ENCODE assay signal across 12 cellular contexts in genomic region chr1:8464377-8464776, GRCh38.
DNase-seq lines count a peak whose midpoint lies in the region; ATAC-seq and TF ChIP-seq lines count a peak whose summit lies in the region.
"Had no signal": no experiment of that assay in that cellular context is flagged by ENCODE, and none has a peak within 500 bp of the region (broad histone marks: within the 10 kb centered on the region; RNA-seq: fewer than 3 reads in every experiment).

No MANE protein-coding gene starts in this region.

- no peak for TF ChIP-seq EP300 in esophagus muscularis mucosa (IDR thresholded peaks at IDR 0.05)

- no peaks in the 10 kb centered on the region for H3K9me3 ChIP-seq in esophagus muscularis mucosa
- H3K9me3 ChIP-seq in tibial artery: no peaks in the 10 kb centered on the region

- H3K36me3 ChIP-seq in esophagus muscularis mucosa (peaks cover 0 to 9% (median 0%) of the 10 kb centered on the region in 4 donors), tibial artery (no peaks in the 10 kb centered on the region)

- in situ Hi-C loops in ACHN (cut with HindIII; ENCODE audit: low pct_ligation_motif_present, low pct_unique_long_range_greater_than_20kb, low sequenced_read_pairs): no loop called here

- H3K27me3 ChIP-seq in esophagus muscularis mucosa (no peaks in the 10 kb centered on the region), tibial artery (no peaks in the 10 kb centered on the region)

- WGBS in esophagus muscularis mucosa: 80% methylated on average over 2 of the region's 4 CpGs

- no peak overlapping the region for H3K4me3 ChIP-seq in esophagus muscularis mucosa
- no peak overlapping the region for H3K4me3 ChIP-seq in tibial artery

- no peak for TF ChIP-seq POLR2A in esophagus muscularis mucosa (IDR thresholded peaks at IDR 0.05; ENCODE audit: low read depth)

- ATAC-seq in naive B cell (ENCODE audit: low read depth in 2 of 2) (no peak), HG02763 (IDR thresholded peaks at IDR 0.05; ENCODE audit: unreplicated experiment) (no peak)
- ATAC-seq: stimulated activated effector memory CD8-positive, alpha-beta T cell treated with anti-CD3 and anti-CD28 coated beads, Interleukin-12 subunit alpha, Interleukin-12 subunit beta, amount 100 ng/mL, for 72 hours had no signal

- peaks cover 33% of the 10 kb centered on the region for H3K4me1 Mint-ChIP-seq in activated CD4-positive, alpha-beta T cell treated with anti-CD3 and anti-CD28 coated beads, Interleukin-2, amount 10 ng/mL, durations not matched to agents 7 days and 5 days
- peaks cover 44 to 56% (median 55%) of the 10 kb centered on the region in 3 donors for H3K4me1 Mint-ChIP-seq in naive B cell

- H3K27me3 Mint-ChIP-seq in activated CD4-positive, alpha-beta T cell treated with anti-CD3 and anti-CD28 coated beads, Interleukin-2, amount 10 ng/mL, durations not matched to agents 7 days and 5 days: no peaks in the 10 kb centered on the region
- no peaks in the 10 kb centered on the region for H3K27me3 Mint-ChIP-seq in naive B cell

- H3K36me3 Mint-ChIP-seq in activated CD4-positive, alpha-beta T cell treated with anti-CD3 and anti-CD28 coated beads, Interleukin-2, amount 10 ng/mL, durations not matched to agents 7 days and 5 days (ENCODE audit: low read depth): peaks cover 12% of the 10 kb centered on the region
- H3K36me3 Mint-ChIP-seq in naive B cell: peaks cover 5 to 35% of the 10 kb centered on the region in 2 donors

- intact Hi-C loops in esophagus muscularis mucosa (cut with DNase I): no loop called here
- intact Hi-C loops in tibial artery (cut with DNase I; ENCODE audit: low total_unique reads): no loop called here

- H3K27ac ChIP-seq in esophagus muscularis mucosa (replicated peaks in 1 of 4): peak overlapping the region; percentile 80 to 86 (median 84)
- H3K27ac ChIP-seq in tibial artery: peak overlapping the region; percentile 79 to 82

- peaks cover 47 to 83% (median 74%) of the 10 kb centered on the region in 4 donors for H3K4me1 ChIP-seq in esophagus muscularis mucosa
- peaks cover 0 to 43% (median 27%) of the 10 kb centered on the region in 4 donors for H3K4me1 ChIP-seq in tibial artery

- POLR2A ChIA-PET in activated CD4-positive, alpha-beta T cell treated with anti-CD3 and anti-CD28 coated beads, Interleukin-2, amount 10 ng/mL, durations not matched to agents 7 days and 5 days (lab: Charles Lee): no interaction called here

- H3K27ac Mint-ChIP-seq in activated CD4-positive, alpha-beta T cell treated with anti-CD3 and anti-CD28 coated beads, Interleukin-2, amount 10 ng/mL, durations not matched to agents 7 days and 5 days: peak overlapping the region; percentile 17
- peak overlapping the region; percentile 3 to 95 (median 80) for H3K27ac Mint-ChIP-seq in naive B cell
- H3K27ac Mint-ChIP-seq: activated naive CD4-positive, alpha-beta T cell treated with anti-CD3 and anti-CD28 coated beads for 36 hours had no signal

- H3K4me3 Mint-ChIP-seq in activated CD4-positive, alpha-beta T cell treated with anti-CD3 and anti-CD28 coated beads, Interleukin-2, amount 10 ng/mL, durations not matched to agents 7 days and 5 days: no peak overlapping the region
- H3K4me3 Mint-ChIP-seq in naive B cell: peak overlapping the region in 1 of 8 donors; percentile 22
- H3K4me3 Mint-ChIP-seq: activated naive CD4-positive, alpha-beta T cell treated with anti-CD3 and anti-CD28 coated beads for 36 hours; stimulated activated effector memory CD8-positive, alpha-beta T cell treated with anti-CD3 and anti-CD28 coated beads, Interleukin-12 subunit alpha, Interleukin-12 subunit beta, amount 100 ng/mL, for 72 hours had no signal

- DNase-seq in activated CD4-positive, alpha-beta T cell treated with anti-CD3 and anti-CD28 coated beads, Interleukin-2, amount 10 ng/mL, durations not matched to agents 7 days and 5 days: no peak
- no peak for DNase-seq in activated CD4-positive, alpha-beta T cell treated with anti-CD3 and anti-CD28 coated beads, Interleukin-2, amount 50 U/mL, for 48 hours
- DNase-seq in esophagus muscularis mucosa (ENCODE audit: extremely low spot score): no peak
- no peak for DNase-seq in naive B cell
- DNase-seq in tibial artery: no peak
- DNase-seq in EL: no peak
- DNase-seq in ACHN: no peak
- DNase-seq: 8988T; activated naive CD4-positive, alpha-beta T cell treated with anti-CD3 and anti-CD28 coated beads for 36 hours; NCI-H2107 had no signal

- TF ChIP-seq CTCF in esophagus muscularis mucosa (IDR thresholded peaks at IDR 0.05) (no peak), tibial artery (IDR thresholded peaks at IDR 0.05) (no peak)

- CTCF ChIA-PET in activated CD4-positive, alpha-beta T cell treated with anti-CD3 and anti-CD28 coated beads, Interleukin-2, amount 10 ng/mL, durations not matched to agents 7 days and 5 days (lab: Charles Lee): interaction anchor here (0.5 kb wide), 1 partner anchor 573 kb away, joined by 3 read pairs; no protein-coding TSS in a partner anchor

- H3K9me3 Mint-ChIP-seq in activated CD4-positive, alpha-beta T cell treated with anti-CD3 and anti-CD28 coated beads, Interleukin-2, amount 10 ng/mL, durations not matched to agents 7 days and 5 days: no peaks in the 10 kb centered on the region
- no peaks in the 10 kb centered on the region for H3K9me3 Mint-ChIP-seq in naive B cell
- H3K9me3 Mint-ChIP-seq: activated naive CD4-positive, alpha-beta T cell treated with anti-CD3 and anti-CD28 coated beads for 36 hours; stimulated activated effector memory CD8-positive, alpha-beta T cell treated with anti-CD3 and anti-CD28 coated beads, Interleukin-12 subunit alpha, Interleukin-12 subunit beta, amount 100 ng/mL, for 72 hours had no signal
